ENCODE assay signal across 8 cellular contexts in genomic region chr4:104966349-104967033, GRCh38.
DNase-seq lines count a peak whose midpoint lies in the region; ATAC-seq, FAIRE-seq and TF ChIP-seq lines count a peak whose summit lies in the region.

No MANE protein-coding gene starts in this region.

- in situ Hi-C loops in K562 (cut with MboI): no loop called here

- TF ChIP-seq EP300 in K562 (IDR thresholded peaks at IDR 0.05; ENCODE audit: low read length): no peak

- 4% methylated on average over 3 of the region's 3 CpGs for WGBS in K562 (ENCODE audit: insufficient coverage, low coverage, missing lambda C conversion rate)
- WGBS in prostate gland: 19% methylated on average over 3 of the region's 3 CpGs

- H3K36me3 ChIP-seq in K562 (ENCODE audit: control insufficient read depth, insufficient read depth, low read length): no peaks in the 10 kb centered on the region
- no peaks in the 10 kb centered on the region for H3K36me3 ChIP-seq in prostate gland

- TF ChIP-seq POLR2A in K562 (conservative IDR thresholded peaks at IDR 0.05) (no peak), prostate gland (IDR thresholded peaks at IDR 0.05) (peak; percentile 8)

- no peak overlapping the region for H3K4me2 ChIP-seq in K562 (ENCODE audit: insufficient read depth, low read length)

- no peaks in the 10 kb centered on the region for H4K20me1 ChIP-seq in K562 (replicated peaks; ENCODE audit: control insufficient read depth, insufficient read depth, low read length)

- CTCF ChIA-PET in K562 (lab: Yijun Ruan, JAX; ENCODE audit: low intra/inter-chr PET ratio): no interaction called here

- no peaks in the 10 kb centered on the region for H3K9me3 Mint-ChIP-seq in IgD-negative memory B cell

- H3K79me2 ChIP-seq in K562 (ENCODE audit: control insufficient read depth, insufficient read depth, low read length): no peaks in the 10 kb centered on the region

- no peak for FAIRE-seq in K562 (lab: Jason Lieb, UNC)

- H3K27me3 Mint-ChIP-seq in IgD-negative memory B cell: peaks cover 3% of the 10 kb centered on the region

- DNase-seq in K562 (ENCODE audit: extremely low read depth in 1 of 4, low spot score in 3 of 4) (no peak), prostate gland (ENCODE audit: low spot score) (peak; percentile 68), NCI-H1092 (lab: John Stamatoyannopoulos, UW) (no peak), DMS 273 treated with DMSO at 0.1 percent for 48 hours (lab: John Stamatoyannopoulos, UW) (no peak)
- no peak for DNase-seq in activated effector memory CD4-positive, alpha-beta T cell treated with Interleukin-2 at 50 U/mL for 16 hours

- POLR2A ChIA-PET in K562 (lab: Yijun Ruan, JAX): no interaction called here

- ATAC-seq in GM18511 (IDR thresholded peaks at IDR 0.05; ENCODE audit: unreplicated experiment): peak; percentile 97
- ATAC-seq in GM21528 (IDR thresholded peaks at IDR 0.05; ENCODE audit: low FRiP score, unreplicated experiment): peak; percentile 96
- no peak for ATAC-seq in K562

- no peak overlapping the region for H2AFZ ChIP-seq in K562 (ENCODE audit: low read depth, low read length)

- TF ChIP-seq CTCF in K562 (IDR thresholded peaks at IDR 0.05 in 2 of 3, conservative IDR thresholded peaks at IDR 0.05 in 1 of 3; ENCODE audit: insufficient read depth in 2 of 3, low read depth in 1 of 3, low read length in 3 of 3): no peak
- TF ChIP-seq CTCF in prostate gland (IDR thresholded peaks at IDR 0.05): no peak

- peaks cover 22 to 38% (median 35%) of the 10 kb centered on the region in 3 donors for H3K4me1 Mint-ChIP-seq in IgD-negative memory B cell

- H3K9me3 ChIP-seq in K562 (replicated peaks; ENCODE audit: control insufficient read depth, insufficient read depth, low read depth, low read length): no peaks in the 10 kb centered on the region
- no peaks in the 10 kb centered on the region for H3K9me3 ChIP-seq in prostate gland

- H3K36me3 Mint-ChIP-seq in IgD-negative memory B cell: no peaks in the 10 kb centered on the region

- H3K27me3 ChIP-seq in K562 (ENCODE audit: control insufficient read depth in 2 of 2, insufficient read depth in 2 of 2, low read length in 2 of 2) (no peaks in the 10 kb centered on the region), prostate gland (replicated peaks; ENCODE audit: insufficient read depth) (no peaks in the 10 kb centered on the region)

- peak overlapping the region; percentile 37 to 95 (median 92) for H3K27ac Mint-ChIP-seq in IgD-negative memory B cell

- no peak overlapping the region for H3K9ac ChIP-seq in K562 (ENCODE audit: insufficient read depth in 1 of 2, low read depth in 2 of 2, low read length in 2 of 2)

- BruUV-seq in K562 (replicated peaks; lab: Mats Ljungman, UMichigan): no TSS peak

- H3K27ac ChIP-seq in K562 (ENCODE audit: extremely low read depth, low read depth, low read length): no peak overlapping the region
- peak overlapping the region; percentile 50 to 73 for H3K27ac ChIP-seq in prostate gland

- H3K4me3 ChIP-seq in K562: no peak overlapping the region
- peak overlapping the region in 1 of 2 donors; percentile 1 for H3K4me3 ChIP-seq in prostate gland

- H3K9me1 ChIP-seq in K562 (ENCODE audit: control insufficient read depth, insufficient read depth, low read length): no peaks in the 10 kb centered on the region

- peak overlapping the region; percentile 71 to 86 (median 75) for H3K4me3 Mint-ChIP-seq in IgD-negative memory B cell

- intact Hi-C loops in K562 (cut with micrococcal nuclease) (no loop called here), prostate gland (cut with DNase I) (no loop called here)

- no peaks in the 10 kb centered on the region for H3K4me1 ChIP-seq in K562 (replicated peaks in 1 of 2; ENCODE audit: control insufficient read depth in 2 of 2, insufficient read depth in 2 of 2, low read length in 2 of 2)
- no peaks in the 10 kb centered on the region for H3K4me1 ChIP-seq in prostate gland (replicated peaks)

- no peak for TF ChIP-seq RAD21 in K562 (CRISPR knock-in tag; conservative IDR thresholded peaks at IDR 0.05 in 1 of 2, IDR thresholded peaks at IDR 0.05 in 1 of 2)

TF ChIP-seq in K562, 482 proteins besides CTCF, POLR2A, EP300 and RAD21:
- TF ChIP-seq MECOM (CRISPR knock-in tag; IDR thresholded peaks at IDR 0.05) (no peak), MAFF (IDR thresholded peaks at IDR 0.05; ENCODE audit: low read length) (no peak), CEBPG (CRISPR knock-in tag; IDR thresholded peaks at IDR 0.05) (peak; percentile 22; the same call in 1 of the 2 replicates), CEBPG (tag; conservative IDR thresholded peaks at IDR 0.05 in 1 of 2, IDR thresholded peaks at IDR 0.05 in 1 of 2) (peak in 1 of 2 experiments; percentile 54; a peak in 1 of 4 replicates)
